Comparison of ENCODE assay signal across 24 cellular contexts in the genomic region with DNA sequence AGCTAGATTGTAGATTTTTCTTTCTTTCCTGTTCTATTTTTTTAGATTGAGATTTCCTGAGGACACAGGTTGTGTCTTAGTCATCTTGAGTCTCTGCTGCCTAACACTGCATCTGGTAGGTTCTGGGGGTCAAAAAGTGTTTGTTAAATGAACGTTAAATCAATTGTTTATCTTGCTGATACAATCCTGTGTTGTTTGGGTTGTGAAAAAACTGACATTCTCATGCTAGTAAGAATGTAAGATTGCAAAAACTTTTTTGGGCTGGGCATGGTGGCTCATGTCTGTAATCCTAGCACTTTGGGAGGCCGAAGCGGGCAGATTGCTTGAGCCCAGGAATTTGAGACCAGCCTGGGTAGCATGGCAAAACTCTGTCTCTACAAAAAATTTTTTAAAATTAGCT. TPM values are rescaled to one million over a fixed set of nuclear protein-coding genes. Genes with fewer than 3 reads are reported as not detected.
DNase-seq lines count a peak whose midpoint lies in the region; ATAC-seq and TF ChIP-seq lines count a peak whose summit lies in the region.
"Had no signal": no experiment of that assay in that cellular context is flagged by ENCODE, and none has a peak within 500 bp of the region (broad histone marks: within the 10 kb centered on the region; RNA-seq: fewer than 3 reads in every experiment).

No MANE protein-coding gene starts in this region.

- no peak overlapping the region for H3K4me3 ChIP-seq in IMR-90 (ENCODE audit: insufficient read depth, low read depth, low read length)
- no peak overlapping the region for H3K4me3 ChIP-seq in adipocyte (ENCODE audit: low read length)
- no peak overlapping the region for H3K4me3 ChIP-seq in epithelial cell of esophagus (ENCODE audit: low read length)
- H3K4me3 ChIP-seq in colonic mucosa: no peak overlapping the region
- H3K4me3 ChIP-seq in naive thymus-derived CD4-positive, alpha-beta T cell (ENCODE audit: low read length): no peak overlapping the region
- H3K4me3 ChIP-seq: GM23338, SJCRH30 had no signal

- H2BK20ac ChIP-seq in IMR-90 (ENCODE audit: low read depth, low read length): no peak overlapping the region

- H3K9ac ChIP-seq in IMR-90 (ENCODE audit: low read depth, low read length) (no peak overlapping the region), adipocyte (ENCODE audit: low read length) (no peak overlapping the region), colonic mucosa (ENCODE audit: low read depth in 2 of 2, low read length in 2 of 2) (no peak overlapping the region)
- H3K9ac ChIP-seq: KMS-11 had no signal

- H3K36me3 ChIP-seq in IMR-90 (ENCODE audit: control insufficient read depth, insufficient read depth, low read length) (0 out of 2 replicates have a peak, but pooled peaks cover 1% of the 10 kb centered on the region), adipocyte (ENCODE audit: control insufficient read depth, insufficient read depth, low read length, severe bottlenecking) (peaks cover 34% of the 10 kb centered on the region), colonic mucosa (no peaks in the 10 kb centered on the region)
- peaks cover 0 to under 1% (median 0%) of the 10 kb centered on the region in 3 experiments for H3K36me3 ChIP-seq in naive thymus-derived CD4-positive, alpha-beta T cell (ENCODE audit: control insufficient read depth in 2 of 3, insufficient read depth in 3 of 3, low read length in 3 of 3)
- H3K36me3 ChIP-seq: SJCRH30 had no signal

- H3K27ac ChIP-seq in IMR-90 (ENCODE audit: insufficient read depth, low read length): peak overlapping the region; percentile 47; the same call in 1 of the 2 replicates
- H3K27ac ChIP-seq in colonic mucosa: no peak overlapping the region
- no peak overlapping the region for H3K27ac ChIP-seq in naive thymus-derived CD4-positive, alpha-beta T cell (ENCODE audit: low read depth, low read length)
- H3K27ac ChIP-seq: KMS-11, SJCRH30 had no signal

- no peak overlapping the region for H3K56ac ChIP-seq in IMR-90 (ENCODE audit: extremely low read depth, insufficient read depth, low read length)

- no peak overlapping the region for H3K4me3 Mint-ChIP-seq in naive thymus-derived CD4-positive, alpha-beta T cell
- H3K4me3 Mint-ChIP-seq: CD8-positive, alpha-beta T cell; GM23338 had no signal

- no peak overlapping the region for H4K8ac ChIP-seq in IMR-90 (ENCODE audit: low read depth in 2 of 2, low read length in 2 of 2)

- H2BK15ac ChIP-seq in IMR-90 (ENCODE audit: low read depth, low read length): no peak overlapping the region

- intact Hi-C loops in IMR-90 (cut with micrococcal nuclease): no loop called here
- intact Hi-C loops in colonic mucosa (cut with DNase I): no loop called here
- intact Hi-C loops in naive thymus-derived CD4-positive, alpha-beta T cell (cut with micrococcal nuclease): no loop called here

- H3K79me1 ChIP-seq in IMR-90 (ENCODE audit: low read depth in 1 of 2, low read length in 2 of 2): no peaks in the 10 kb centered on the region; a peak in 1 of 4 replicates

- TF ChIP-seq CTCF in IMR-90 (conservative IDR thresholded peaks at IDR 0.05; ENCODE audit: low read depth, low read length) (no peak), epithelial cell of esophagus (IDR thresholded peaks at IDR 0.05; ENCODE audit: insufficient read depth, low read depth, low read length, missing control alignments) (no peak), colonic mucosa (IDR thresholded peaks at IDR 0.05) (no peak)

- peaks cover 13 to 27% (median 23%) of the 10 kb centered on the region in 7 donors for H3K4me1 Mint-ChIP-seq in naive thymus-derived CD4-positive, alpha-beta T cell

- peaks cover 3% of the 10 kb centered on the region; the same call in 1 of the 2 replicates for H3K9me1 ChIP-seq in IMR-90 (ENCODE audit: insufficient read depth, low read length)

- dilution Hi-C loops in IMR-90 (cut with HindIII; ENCODE audit: low sequenced_read_pairs, unreplicated experiment): no loop called here

- H2AK5ac ChIP-seq in IMR-90 (ENCODE audit: low read depth, low read length): no peak overlapping the region

- H3K9me3 ChIP-seq in IMR-90 (ENCODE audit: control insufficient read depth, insufficient read depth, low read length) (no peaks in the 10 kb centered on the region), adipocyte (ENCODE audit: control insufficient read depth, low read length) (no peaks in the 10 kb centered on the region), colonic mucosa (no peaks in the 10 kb centered on the region)
- no peaks in the 10 kb centered on the region for H3K9me3 ChIP-seq in naive thymus-derived CD4-positive, alpha-beta T cell (ENCODE audit: control insufficient read depth in 2 of 3, low read length in 3 of 3)
- H3K9me3 ChIP-seq: SJCRH30 had no signal

- H2BK5ac ChIP-seq in IMR-90 (ENCODE audit: low read depth, low read length, poor library complexity, severe bottlenecking): no peak overlapping the region

- BruUV-seq in IMR-90 (replicated peaks; lab: Mats Ljungman, UMichigan): no TSS peak

- DNase-seq in IMR-90 (peak; percentile 70), adipocyte (ENCODE audit: low read depth) (peak; percentile 62), epithelial cell of esophagus (ENCODE audit: low read depth) (peak; percentile 39), pulmonary artery endothelial cell (ENCODE audit: low read depth, low spot score) (peak; percentile 47), HEK293T (ENCODE audit: extremely low spot score) (no peak), colonic mucosa (no peak)
- no peak for DNase-seq in naive thymus-derived CD4-positive, alpha-beta T cell
- DNase-seq: AML-193; C1 segment of cervical spinal cord; Calu3; CD8-positive, alpha-beta T cell; DMS153; NCI-H1105 treated with DMSO at 0.1 percent for 48 hours; NCI-H2029 treated with DMSO at 0.1 percent for 48 hours; NCI-H345; NCI-H524; NCI-H774; NK-92 treated with Interleukin-12 subunit alpha and Interleukin-12 subunit beta, amount 100 ng/mL, for 24 hours; SJCRH30 had no signal

- H2BK120ac ChIP-seq in IMR-90 (ENCODE audit: low read depth, low read length): no peak overlapping the region

- no peak for TF ChIP-seq POLR2A in IMR-90 (IDR thresholded peaks at IDR 0.05; ENCODE audit: low read depth, low read length)

- ATAC-seq in IMR-90 (ENCODE audit: low read depth) (peak; percentile 50), SK-N-SH treated with all-trans-retinoic acid at 6 μM for 48 hours (no peak)
- ATAC-seq in naive thymus-derived CD4-positive, alpha-beta T cell: no peak
- ATAC-seq: CD8-positive, alpha-beta T cell; GM23338; HCT116 had no signal

- no peak overlapping the region for H4K91ac ChIP-seq in IMR-90 (ENCODE audit: insufficient read depth, low read depth, low read length)

- H4K5ac ChIP-seq in IMR-90 (ENCODE audit: low read depth, low read length): no peak overlapping the region

- no peaks in the 10 kb centered on the region for H3K27me3 Mint-ChIP-seq in naive thymus-derived CD4-positive, alpha-beta T cell

- in situ Hi-C loops in IMR-90 (cut with MboI; ENCODE audit: low sequenced_read_pairs): loop anchor here (10.0 kb wide), 1 partner anchor 240 kb away; no protein-coding TSS in a partner anchor

- no peak overlapping the region for H3K4ac ChIP-seq in IMR-90 (ENCODE audit: low read depth, low read length)

- TF ChIP-seq RAD21 in IMR-90 (IDR thresholded peaks at IDR 0.05; ENCODE audit: low read length): no peak

- no peak overlapping the region for H3K27ac Mint-ChIP-seq in naive thymus-derived CD4-positive, alpha-beta T cell
- H3K27ac Mint-ChIP-seq: CD8-positive, alpha-beta T cell; GM23338 had no signal

- H3K27me3 ChIP-seq in IMR-90 (ENCODE audit: control insufficient read depth, insufficient read depth, low read length) (no peaks in the 10 kb centered on the region), adipocyte (replicated peaks; ENCODE audit: control insufficient read depth, insufficient read depth, low read length) (no peaks in the 10 kb centered on the region), colonic mucosa (no peaks in the 10 kb centered on the region)
- no peaks in the 10 kb centered on the region for H3K27me3 ChIP-seq in naive thymus-derived CD4-positive, alpha-beta T cell (ENCODE audit: control insufficient read depth in 2 of 2, insufficient read depth in 2 of 2, low read length in 2 of 2)
- H3K27me3 ChIP-seq: SJCRH30 had no signal

- no peak overlapping the region for H3K23ac ChIP-seq in IMR-90 (ENCODE audit: low read depth, low read length)

- WGBS in IMR-90 (ENCODE audit: extremely low coverage in 2 of 2, insufficient read length in 1 of 2), 2 experiments: no CpG with 5 or more reads among the region's 3 CpGs

- CTCF ChIA-PET in IMR-90 (lab: Yijun Ruan, JAX): interaction anchor here (1.4 kb wide), 1 partner anchor 8 kb away, joined by 5 read pairs; no protein-coding TSS in a partner anchor
- CTCF ChIA-PET in HEK293T (lab: Yijun Ruan, JAX): interaction anchor here (1.2 to 1.4 kb wide), 2 partner anchors 8 to 9 kb away, joined by 3 to 5 read pairs; no protein-coding TSS in a partner anchor
- CTCF ChIA-PET in naive thymus-derived CD4-positive, alpha-beta T cell (lab: Charles Lee): no interaction called here

- no peak overlapping the region for H2AFZ ChIP-seq in IMR-90 (replicated peaks; ENCODE audit: low read length, poor library complexity)
- H2AFZ ChIP-seq: GM23338 had no signal

- H3K18ac ChIP-seq in IMR-90 (ENCODE audit: low read depth, low read length): no peak overlapping the region

- H3K4me1 ChIP-seq in IMR-90 (ENCODE audit: control insufficient read depth, insufficient read depth, low read length): peaks cover 9% of the 10 kb centered on the region
- H3K4me1 ChIP-seq in adipocyte (ENCODE audit: control insufficient read depth, insufficient read depth, low read length): peaks cover 44% of the 10 kb centered on the region
- no peaks in the 10 kb centered on the region for H3K4me1 ChIP-seq in colonic mucosa
- H3K4me1 ChIP-seq in naive thymus-derived CD4-positive, alpha-beta T cell (ENCODE audit: control insufficient read depth in 2 of 2, insufficient read depth in 2 of 2, low read length in 2 of 2): peaks cover 0 to 9% of the 10 kb centered on the region in 2 donors
- H3K4me1 ChIP-seq: SJCRH30 had no signal

- POLR2A ChIA-PET in IMR-90 (lab: Charles Lee; ENCODE audit: unreplicated experiment) (no interaction called here), HEK293T (lab: Yijun Ruan, JAX) (no interaction called here)
- POLR2A ChIA-PET in naive thymus-derived CD4-positive, alpha-beta T cell (lab: Charles Lee): no interaction called here

- H3K9me3 Mint-ChIP-seq in naive thymus-derived CD4-positive, alpha-beta T cell: no peaks in the 10 kb centered on the region
- H3K9me3 Mint-ChIP-seq: CD8-positive, alpha-beta T cell; GM23338 had no signal

- peaks cover 0 to 10% (median 7%) of the 10 kb centered on the region in 5 donors for H3K36me3 Mint-ChIP-seq in naive thymus-derived CD4-positive, alpha-beta T cell

- H3K14ac ChIP-seq in IMR-90 (replicated peaks; ENCODE audit: low read depth, low read length): no peak overlapping the region

- no peaks in the 10 kb centered on the region for H4K20me1 ChIP-seq in IMR-90 (ENCODE audit: insufficient read depth, low read length)

- no peak overlapping the region for H2AK9ac ChIP-seq in IMR-90 (replicated peaks; ENCODE audit: low read depth, low read length, poor library complexity)

- H3K4me2 ChIP-seq in IMR-90 (ENCODE audit: low read depth, low read length): no peak overlapping the region
- H3K4me2 ChIP-seq: GM23338, KMS-11 had no signal

RNA-seq across cellular contexts. Expression of gene CTSK, which starts 3.4 kb away (rescaled TPM):
- 4.7 and 7.7 TPM in 2 replicates for total RNA-seq in IMR-90 (2012; rRNA removed)
- polyA plus RNA-seq in IMR-90 (2012; rRNA removed): 13.2 and 15.1 TPM in 2 replicates
- polyA plus RNA-seq in IMR-90 (2012; cell fraction: cytosol; rRNA removed): 6.9 and 13.0 TPM in 2 replicates
- 8.0 and 48.9 TPM in 2 replicates for polyA plus RNA-seq in IMR-90 (2012; cell fraction: nucleus; rRNA removed; ENCODE audit: low replicate concordance)
- total RNA-seq in pulmonary artery endothelial cell: 20.5 and 194 TPM in 2 replicates
- 10 to 100 TPM; 11.4 to 33.6 TPM for total RNA-seq in colonic mucosa
- 10 to 100 TPM in 2 of 5 experiments, 1 to 10 TPM in 3; 3.7 to 13.7 (median 6.9) TPM for total RNA-seq in naive thymus-derived CD4-positive, alpha-beta T cell
- under 1 TPM; 0.31 TPM for polyA plus RNA-seq in naive thymus-derived CD4-positive, alpha-beta T cell

RNA-seq across cellular contexts. Expression of gene CTSS, which starts 39.1 kb away (rescaled TPM):
- total RNA-seq in IMR-90 (2012; rRNA removed): 0.18 and 0.56 TPM in 2 replicates
- 0.47 and 0.48 TPM in 2 replicates for polyA plus RNA-seq in IMR-90 (2012; rRNA removed)
- polyA plus RNA-seq in IMR-90 (2012; cell fraction: cytosol; rRNA removed): 0.11 and 0.39 TPM in 2 replicates
- polyA plus RNA-seq in IMR-90 (2012; cell fraction: nucleus; rRNA removed; ENCODE audit: low replicate concordance): 0.97 TPM in 1 of 2 replicates, not detected in the other
- 31.1 and 33.7 TPM in 2 replicates for total RNA-seq in pulmonary artery endothelial cell
- 100 to 1,000 TPM; 210 to 554 TPM for total RNA-seq in colonic mucosa
- 1,000 to 10,000 TPM in 1 of 5 experiments, 100 to 1,000 TPM in 3, 10 to 100 TPM in 1; 91.1 to 1,020 (median 106) TPM for total RNA-seq in naive thymus-derived CD4-positive, alpha-beta T cell
- 100 to 1,000 TPM; 102 to 131 TPM for polyA plus RNA-seq in naive thymus-derived CD4-positive, alpha-beta T cell
- total RNA-seq: G401, GM23338 had no signal
- polyA plus RNA-seq: GM23338 had no signal

Comparison
In these comparisons a context has a peak if more than half of its experiments do, and no peak if none do; other contexts are left out.
1. DNase-seq: peak in IMR-90 (single experiment), adipocyte (single experiment), epithelial cell of esophagus (single experiment) and pulmonary artery endothelial cell (single experiment); none in HEK293T (single experiment), colonic mucosa (single experiment) and naive thymus-derived CD4-positive, alpha-beta T cell (0 of 9).
2. RNA of gene CTSS, which starts 39.1 kb away (total RNA-seq): 210 to 554 TPM in colonic mucosa, 91.1 to 1,020 TPM in naive thymus-derived CD4-positive, alpha-beta T cell and 31.1 to 33.7 TPM in pulmonary artery endothelial cell; 0.18 to 0.56 TPM in IMR-90; every median in the first group is over 10 times any median in the second.